In the genomic region with DNA sequence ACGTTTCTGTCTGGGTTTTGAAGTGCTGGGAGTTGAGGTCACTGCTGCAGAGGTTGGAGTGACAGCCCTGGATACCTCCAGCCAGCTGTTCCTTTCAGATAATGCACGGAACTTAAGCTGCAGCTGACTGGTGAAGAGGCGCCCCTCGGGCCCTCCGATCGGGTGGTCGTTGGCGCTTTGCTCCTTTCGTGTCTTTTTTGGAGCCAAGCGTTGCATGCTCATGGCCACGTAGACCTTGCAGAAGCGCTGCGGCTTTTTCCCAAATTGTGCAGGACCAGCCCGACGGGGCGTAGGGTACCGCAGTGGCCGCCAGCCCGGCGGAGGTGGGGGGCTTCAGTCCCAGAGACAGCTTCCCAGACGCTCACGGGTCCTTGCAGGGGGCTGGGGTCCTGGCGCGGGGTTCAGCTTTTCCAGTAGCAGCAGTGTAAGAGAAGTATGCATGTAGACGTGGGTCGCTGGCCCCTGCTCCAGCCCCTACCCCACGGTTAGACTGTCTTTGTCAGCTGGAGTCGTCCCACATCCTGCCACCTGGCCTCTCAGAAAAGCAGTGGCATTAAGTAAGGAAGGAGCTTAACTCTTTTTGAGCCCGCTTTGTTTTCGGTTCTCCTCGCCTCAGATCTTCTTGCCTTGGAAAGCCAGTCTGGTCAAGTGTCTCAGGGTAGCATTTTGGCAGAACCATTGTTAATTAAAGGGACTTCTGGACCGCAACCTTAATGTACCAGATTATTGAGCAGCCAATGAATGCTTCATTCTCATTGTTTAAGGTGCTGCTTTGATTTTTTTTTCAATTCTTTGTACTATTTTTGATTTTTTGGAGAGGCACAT, we compare ENCODE assay signal across 8 cellular contexts. TPM values are rescaled to one million over a fixed set of nuclear protein-coding genes. Genes with fewer than 3 reads are reported as not detected.
DNase-seq lines count a peak whose midpoint lies in the region; ATAC-seq and TF ChIP-seq lines count a peak whose summit lies in the region.

No MANE protein-coding gene starts in this region.

- H3K36me3 ChIP-seq in iPS-18a (ENCODE audit: control insufficient read depth, low read depth, low read length) (peaks cover 11% of the 10 kb centered on the region), smooth muscle cell (ENCODE audit: low read depth) (no peaks in the 10 kb centered on the region)

- H3K9me3 ChIP-seq in iPS-18a (ENCODE audit: control insufficient read depth, low read depth, low read length) (no peaks in the 10 kb centered on the region), smooth muscle cell (replicated peaks; ENCODE audit: low read depth) (no peaks in the 10 kb centered on the region)

- H3K4me3 ChIP-seq in astrocyte of the spinal cord (ENCODE audit: low read depth, low read length) (peak overlapping the region; percentile 82), iPS-18a (ENCODE audit: low read length) (peak overlapping the region; percentile 63), smooth muscle cell (peak overlapping the region; percentile 79)

- peaks cover 51% of the 10 kb centered on the region for H4K20me1 ChIP-seq in smooth muscle cell (ENCODE audit: low read depth)

- H3K9ac ChIP-seq in iPS-18a (ENCODE audit: low read length) (peak overlapping the region; percentile 45), smooth muscle cell (ENCODE audit: low read depth) (peak overlapping the region; percentile 95)

- peaks cover 44% of the 10 kb centered on the region for H3K79me2 ChIP-seq in smooth muscle cell (ENCODE audit: low read depth)

- H3F3A ChIP-seq in smooth muscle cell (ENCODE audit: low read depth): peaks cover 6% of the 10 kb centered on the region

- H2AFZ ChIP-seq in smooth muscle cell (ENCODE audit: low read depth): peak overlapping the region; percentile 83

- WGBS in smooth muscle cell (ENCODE audit: low lambda C conversion rate): 6% methylated on average over 32 of the region's 32 CpGs

- H3K27me3 ChIP-seq in iPS-18a (ENCODE audit: control insufficient read depth, insufficient read depth, low read length) (peaks cover 17% of the 10 kb centered on the region), smooth muscle cell (ENCODE audit: low read depth) (no peaks in the 10 kb centered on the region)

- H3K4me2 ChIP-seq in smooth muscle cell: peak overlapping the region; percentile 93

- DNase-seq in GF-D8 (lab: John Stamatoyannopoulos, UW): peak; percentile 3
- DNase-seq in OCI-M1 (lab: John Stamatoyannopoulos, UW): peak; percentile 58
- no peak for DNase-seq in astrocyte of the spinal cord (ENCODE audit: low read depth, low spot score)
- no peak for DNase-seq in smooth muscle cell (lab: John Stamatoyannopoulos, UW; ENCODE audit: unreplicated experiment)
- DNase-seq in NCI-H128 (lab: John Stamatoyannopoulos, UW; ENCODE audit: unreplicated experiment): no peak
- no peak for DNase-seq in LoVo (ENCODE audit: low spot score)

- ATAC-seq in HG02678 (IDR thresholded peaks at IDR 0.05; ENCODE audit: unreplicated experiment): peak; percentile 11

- in situ Hi-C loops in astrocyte of the spinal cord (cut with HindIII; ENCODE audit: low sequenced_read_pairs): no loop called here

- TF ChIP-seq CTCF in astrocyte of the spinal cord (IDR thresholded peaks at IDR 0.05; ENCODE audit: low read depth, low read length) (no peak), smooth muscle cell (IDR thresholded peaks at IDR 0.05; ENCODE audit: borderline replicate concordance, insufficient read depth, poor library complexity, severe bottlenecking) (no peak)

- H3K4me1 ChIP-seq in iPS-18a (ENCODE audit: control insufficient read depth, low read depth, low read length) (peaks cover 37% of the 10 kb centered on the region), smooth muscle cell (ENCODE audit: low read depth) (peaks cover 37% of the 10 kb centered on the region)

- no peak overlapping the region for H3K27ac ChIP-seq in iPS-18a (ENCODE audit: low read length)
- H3K27ac ChIP-seq in smooth muscle cell (ENCODE audit: low read depth): peak overlapping the region; percentile 91

RNA-seq across cellular contexts. Expression of a gene that starts 0.8 kb away (rescaled TPM):
- total RNA-seq in smooth muscle cell: 33.8 and 40.3 TPM in 2 replicates
- 32.2 and 45.1 TPM in 2 replicates for polyA plus RNA-seq in smooth muscle cell

Comparison
In these comparisons a context has a peak if more than half of its experiments do, and no peak if none do; other contexts are left out.
1. DNase-seq: peak in GF-D8 (single experiment) and OCI-M1 (single experiment); none in astrocyte of the spinal cord (single experiment), smooth muscle cell (single experiment), NCI-H128 (single experiment) and LoVo (single experiment).
2. Peak in every context shown above with its lines, with median percentiles within 50 percentile points of each other: H3K4me3 ChIP-seq.